Comparison of ENCODE assay signal across 4 cellular contexts in genomic region chr1:72620453-72620852, GRCh38.
"Had no signal": no experiment of that assay in that cellular context is flagged by ENCODE, and none has a peak within 500 bp of the region (broad histone marks: within the 10 kb centered on the region; RNA-seq: fewer than 3 reads in every experiment).

No MANE protein-coding gene starts in this region.

- DNase-seq: H9, HCEC 1CT, IMR-90 had no signal

- H3K9me3 Mint-ChIP-seq: GM23338, H9 had no signal

- H3K4me1 Mint-ChIP-seq: GM23338 had no signal

- H3K27ac Mint-ChIP-seq: GM23338, H9 had no signal

- H3K4me3 Mint-ChIP-seq: GM23338, H9 had no signal

- H3K4me3 ChIP-seq: GM23338 had no signal
